Comparison of ENCODE assay signal across 8 cellular contexts in genomic region chr17:64081802-64082799, GRCh38. TPM values are rescaled to one million over a fixed set of nuclear protein-coding genes. Genes with fewer than 3 reads are reported as not detected.
DNase-seq lines count a peak whose midpoint lies in the region; ATAC-seq and TF ChIP-seq lines count a peak whose summit lies in the region.

No MANE protein-coding gene starts in this region.

- peaks cover 37% of the 10 kb centered on the region for H3K4me1 ChIP-seq in CD8-positive, alpha-beta T cell (ENCODE audit: insufficient read depth, low read length)

- H3K27me3 Mint-ChIP-seq in CD8-positive, alpha-beta T cell (ENCODE audit: low read depth): no peaks in the 10 kb centered on the region
- no peaks in the 10 kb centered on the region for H3K27me3 Mint-ChIP-seq in T-helper 1 cell treated with Interleukin-12 subunit alpha and Interleukin-12 subunit beta and Interleukin-4 antibody, amounts not matched to agents 30 μg/mL and 1 μg/mL, for 36 hours (ENCODE audit: low read depth)

- peaks cover 26% of the 10 kb centered on the region for H3K36me3 Mint-ChIP-seq in CD8-positive, alpha-beta T cell
- peaks cover 38% of the 10 kb centered on the region for H3K36me3 Mint-ChIP-seq in T-helper 1 cell treated with Interleukin-12 subunit alpha and Interleukin-12 subunit beta and Interleukin-4 antibody, amounts not matched to agents 30 μg/mL and 1 μg/mL, for 36 hours (ENCODE audit: low read depth)

- CTCF ChIA-PET in CD8-positive, alpha-beta T cell (lab: Charles Lee): interaction anchor here (1.0 to 1.9 kb wide), 5 partner anchors 16 to 52 kb away, joined by 3 to 7 read pairs (median 4); no protein-coding TSS in a partner anchor

- ATAC-seq in CD8-positive, alpha-beta T cell: peak; percentile 83
- peak; percentile 80 for ATAC-seq in GM19438 (IDR thresholded peaks at IDR 0.05; ENCODE audit: low read depth, unreplicated experiment)

- intact Hi-C loops in CD8-positive, alpha-beta T cell (cut with DNase I, micrococcal nuclease): loop anchor here in 1 of 2 experiments (2.0 to 5.0 kb wide), 2 partner anchors 25 to 45 kb away; no protein-coding TSS in a partner anchor

- H3K4me3 Mint-ChIP-seq in CD8-positive, alpha-beta T cell: peak overlapping the region; percentile 35
- peak overlapping the region; percentile 70 for H3K4me3 Mint-ChIP-seq in T-helper 1 cell treated with Interleukin-12 subunit alpha and Interleukin-12 subunit beta and Interleukin-4 antibody, amounts not matched to agents 30 μg/mL and 1 μg/mL, for 36 hours

- no peaks in the 10 kb centered on the region for H3K27me3 ChIP-seq in CD8-positive, alpha-beta T cell (ENCODE audit: insufficient read depth, low read length)

- no peaks in the 10 kb centered on the region for H3K36me3 ChIP-seq in CD8-positive, alpha-beta T cell (ENCODE audit: insufficient read depth, low read length)

- no peak for TF ChIP-seq CTCF in CD8-positive, alpha-beta T cell (IDR thresholded peaks at IDR 0.05)

- H3K9me3 ChIP-seq in CD8-positive, alpha-beta T cell (ENCODE audit: low read length): no peaks in the 10 kb centered on the region

- peak in 3 of 7 experiments; percentile 17 to 48 (median 46) for DNase-seq in CD8-positive, alpha-beta T cell
- DNase-seq in NCI-H146 treated with DMSO at 0.1 percent for 48 hours (lab: John Stamatoyannopoulos, UW; ENCODE audit: unreplicated experiment): peak; percentile 72
- DNase-seq in epithelial cell of prostate (ENCODE audit: low read depth, low spot score): peak; percentile 93
- DNase-seq in NCI-H187 treated with DMSO at 0.1 percent for 48 hours (lab: John Stamatoyannopoulos, UW): no peak
- DNase-seq in inferior parietal cortex (ENCODE audit: extremely low spot score): no peak

- H3K4me1 Mint-ChIP-seq in CD8-positive, alpha-beta T cell (ENCODE audit: low read depth): peaks cover 14% of the 10 kb centered on the region
- peaks cover 37% of the 10 kb centered on the region for H3K4me1 Mint-ChIP-seq in T-helper 1 cell treated with Interleukin-12 subunit alpha and Interleukin-12 subunit beta and Interleukin-4 antibody, amounts not matched to agents 30 μg/mL and 1 μg/mL, for 36 hours (ENCODE audit: low read depth)

- H3K27ac ChIP-seq in CD8-positive, alpha-beta T cell (ENCODE audit: low read depth, low read length): no peak overlapping the region
- H3K27ac ChIP-seq in epithelial cell of prostate: peak overlapping the region; percentile 100
- peak overlapping the region in 15 of 21 experiments; percentile 4 to 77 (median 43) for H3K27ac ChIP-seq in skin epidermis

- peak overlapping the region; percentile 66 for H3K27ac Mint-ChIP-seq in CD8-positive, alpha-beta T cell
- H3K27ac Mint-ChIP-seq in T-helper 1 cell treated with Interleukin-12 subunit alpha and Interleukin-12 subunit beta and Interleukin-4 antibody, amounts not matched to agents 30 μg/mL and 1 μg/mL, for 36 hours: no peak overlapping the region

- POLR2A ChIA-PET in CD8-positive, alpha-beta T cell (lab: Charles Lee): interaction anchor here (0.9 to 1.9 kb wide), 12 partner anchors 19 to 642 kb away, joined by 3 to 9 read pairs (median 3); partner anchors contain the start of gene ERN1

- H3K4me3 ChIP-seq in CD8-positive, alpha-beta T cell (ENCODE audit: low read depth, low read length): no peak overlapping the region
- H3K4me3 ChIP-seq in skin epidermis: no peak overlapping the region

- no peaks in the 10 kb centered on the region for H3K9me3 Mint-ChIP-seq in CD8-positive, alpha-beta T cell
- no peaks in the 10 kb centered on the region for H3K9me3 Mint-ChIP-seq in T-helper 1 cell treated with Interleukin-12 subunit alpha and Interleukin-12 subunit beta and Interleukin-4 antibody, amounts not matched to agents 30 μg/mL and 1 μg/mL, for 36 hours

RNA-seq across cellular contexts. Expression of gene ERN1, which starts 47.8 kb away (rescaled TPM):
- 10 to 100 TPM; 57.1 to 64.0 TPM for total RNA-seq in CD8-positive, alpha-beta T cell

Comparison
In these comparisons a context has a peak if more than half of its experiments do, and no peak if none do; other contexts are left out.
1. DNase-seq: peak in NCI-H146 treated with DMSO at 0.1 percent for 48 hours (single experiment) and epithelial cell of prostate (single experiment); none in NCI-H187 treated with DMSO at 0.1 percent for 48 hours (single experiment) and inferior parietal cortex (single experiment).